8 cellular contexts compared by ENCODE assay signal in the genomic region with DNA sequence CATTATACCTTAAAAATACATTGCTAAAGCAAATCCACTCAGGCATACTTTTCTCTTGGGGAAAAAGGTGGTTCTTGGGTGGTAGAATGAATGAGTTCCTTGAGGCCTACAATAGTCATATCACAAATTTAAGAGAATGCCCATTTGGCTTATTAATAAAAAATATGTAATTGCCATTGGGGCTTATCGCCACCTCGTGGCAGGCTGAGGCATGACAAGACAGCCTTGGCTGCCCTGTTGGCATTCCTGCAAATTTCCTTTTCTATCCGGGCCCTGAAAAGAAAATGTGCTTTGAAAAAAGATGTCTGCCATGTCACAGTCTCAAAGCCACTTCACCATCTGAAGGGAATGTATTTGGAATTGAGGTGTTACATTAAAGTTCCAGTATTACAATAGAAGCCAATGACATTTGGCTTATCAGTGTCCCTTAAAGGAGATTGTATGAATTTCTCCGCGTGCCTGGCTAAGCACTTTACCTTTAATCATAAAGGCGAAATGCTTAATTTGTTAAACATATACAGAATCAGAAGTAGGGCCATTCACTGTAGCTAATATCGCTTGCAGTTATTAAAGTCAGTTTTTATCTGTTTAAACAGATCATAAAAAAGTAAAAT.
DNase-seq lines count a peak whose midpoint lies in the region; ATAC-seq and TF ChIP-seq lines count a peak whose summit lies in the region.

No MANE protein-coding gene starts in this region.

- in situ Hi-C loops in gastrocnemius medialis (cut with MboI; ENCODE audit: low sequenced_read_pairs in 4 of 4): no loop called here

- H3K4me1 ChIP-seq in heart right ventricle: no peaks in the 10 kb centered on the region
- H3K4me1 ChIP-seq in gastrocnemius medialis: no peaks in the 10 kb centered on the region

- intact Hi-C loops in heart right ventricle (cut with DNase I) (loop anchor here in 8 of 10 donors (2.0 to 10.0 kb wide), 6 partner anchors 65 to 138 kb away; no protein-coding TSS in a partner anchor), gastrocnemius medialis (cut with DNase I; ENCODE audit: low total_unique reads) (no loop called here)

- ATAC-seq in heart right ventricle (no peak), gastrocnemius medialis (no peak), HG03108 (IDR thresholded peaks at IDR 0.05; ENCODE audit: unreplicated experiment) (no peak), GM21576 (IDR thresholded peaks at IDR 0.05; ENCODE audit: unreplicated experiment) (no peak)

- H3K36me3 ChIP-seq in heart right ventricle (no peaks in the 10 kb centered on the region), gastrocnemius medialis (no peaks in the 10 kb centered on the region)

- peaks cover 0 to 8% (median 0%) of the 10 kb centered on the region in 11 donors for H3K9me3 ChIP-seq in heart right ventricle
- H3K9me3 ChIP-seq in gastrocnemius medialis: no peaks in the 10 kb centered on the region

- peak; percentile 26 for DNase-seq in NCI-H2196 (lab: John Stamatoyannopoulos, UW; ENCODE audit: unreplicated experiment)
- no peak for DNase-seq in NCI-H2196 treated with DMSO at 0.1 percent for 48 hours (lab: John Stamatoyannopoulos, UW; ENCODE audit: unreplicated experiment)
- peak; percentile 0 for DNase-seq in NCI-H1048 (lab: John Stamatoyannopoulos, UW)
- DNase-seq in activated T-helper 9 cell treated with anti-CD3 and anti-CD28 coated beads, Interleukin-2, amount 50 U/mL, for 16 hours (ENCODE audit: low read depth): peak; percentile 6
- peak; percentile 15 to 33 for DNase-seq in heart right ventricle
- no peak for DNase-seq in gastrocnemius medialis

- H3K4me3 ChIP-seq in heart right ventricle (no peak overlapping the region), gastrocnemius medialis (no peak overlapping the region)

- H3K27ac ChIP-seq in heart right ventricle (no peak overlapping the region), gastrocnemius medialis (no peak overlapping the region)

- no peak for TF ChIP-seq POLR2A in gastrocnemius medialis (IDR thresholded peaks at IDR 0.05)

- peak; percentile 58 to 97 (median 92) for TF ChIP-seq CTCF in heart right ventricle (IDR thresholded peaks at IDR 0.05)
- TF ChIP-seq CTCF in gastrocnemius medialis (IDR thresholded peaks at IDR 0.05 in 4 of 5, conservative IDR thresholded peaks at IDR 0.05 in 1 of 5): peak; percentile 26 to 68 (median 46)

- WGBS in heart right ventricle, 2 donors: 52% methylated on average over 7 of the region's 7 CpGs

- H3K27me3 ChIP-seq in heart right ventricle (no peaks in the 10 kb centered on the region), gastrocnemius medialis (no peaks in the 10 kb centered on the region)

Comparison
In these comparisons a context has a peak if more than half of its experiments do, and no peak if none do; other contexts are left out.
1. DNase-seq: peak in NCI-H2196 (single experiment), NCI-H1048 (single experiment), activated T-helper 9 cell treated with anti-CD3 and anti-CD28 coated beads, Interleukin-2, amount 50 U/mL, for 16 hours (single experiment) and heart right ventricle (2 of 2); none in NCI-H2196 treated with DMSO at 0.1 percent for 48 hours (single experiment) and gastrocnemius medialis (0 of 2).